In the genomic region with DNA sequence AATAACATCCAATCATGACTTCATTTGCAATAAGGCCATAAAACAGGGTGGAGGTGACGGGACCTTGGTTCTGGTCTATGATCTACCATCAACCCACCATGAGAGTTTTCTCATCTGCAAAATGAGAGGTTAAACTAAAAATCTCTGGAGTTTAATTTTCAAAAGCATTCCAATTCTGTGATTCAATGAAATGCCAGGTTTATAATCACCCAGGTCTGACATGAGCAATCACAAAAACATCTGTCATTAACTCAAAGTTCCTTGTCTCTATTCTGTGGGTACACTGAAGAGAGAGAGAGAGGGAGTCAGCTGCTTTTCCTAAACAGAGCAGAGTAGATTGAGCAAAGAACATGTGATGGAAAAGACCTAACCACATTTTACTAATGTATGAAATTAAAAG, we compare ENCODE assay signal across 15 cellular contexts.
DNase-seq lines count a peak whose midpoint lies in the region; ATAC-seq and TF ChIP-seq lines count a peak whose summit lies in the region.
"Had no signal": no experiment of that assay in that cellular context is flagged by ENCODE, and none has a peak within 500 bp of the region (broad histone marks: within the 10 kb centered on the region; RNA-seq: fewer than 3 reads in every experiment).

No MANE protein-coding gene starts in this region.

- peaks cover 14% of the 10 kb centered on the region for H4K20me1 ChIP-seq in osteoblast (ENCODE audit: insufficient read depth, low read length)

- H3K27me3 ChIP-seq in osteoblast (ENCODE audit: insufficient read depth, low read length), result no peaks in the 10 kb centered on the region
- H3K27me3 ChIP-seq: hepatocyte, neutrophil had no signal

- H3K4me3 ChIP-seq in astrocyte of the spinal cord (ENCODE audit: low read depth, low read length), result no peak overlapping the region
- no peak overlapping the region for H3K4me3 ChIP-seq in osteoblast (ENCODE audit: insufficient read depth, low read length)
- H3K4me3 ChIP-seq: hepatocyte, thoracic aorta had no signal

- H3K4me1 ChIP-seq in osteoblast (ENCODE audit: insufficient read depth, low read length), result peaks cover 12% of the 10 kb centered on the region
- H3K4me1 ChIP-seq: Caco-2 had no signal

- in situ Hi-C loops in astrocyte of the spinal cord (cut with HindIII; ENCODE audit: low sequenced_read_pairs), result no loop called here

- ATAC-seq in HG03175 (IDR thresholded peaks at IDR 0.05; ENCODE audit: unreplicated experiment) (no peak), HG03108 (IDR thresholded peaks at IDR 0.05; ENCODE audit: unreplicated experiment) (no peak)
- ATAC-seq: effector memory CD8-positive, alpha-beta T cell had no signal

- H3K27ac ChIP-seq in osteoblast (ENCODE audit: low read depth, low read length), result no peak overlapping the region
- H3K27ac ChIP-seq: hepatocyte, neutrophil, thoracic aorta had no signal

- DNase-seq in GM04503 (ENCODE audit: low read depth) (peak; percentile 3), M059J (ENCODE audit: low read depth) (peak; percentile 95), astrocyte of the spinal cord (ENCODE audit: low read depth, low spot score) (peak; percentile 25), osteoblast (ENCODE audit: insufficient read length, low spot score, missing footprints) (peak; percentile 69)
- DNase-seq in activated effector memory CD4-positive, alpha-beta T cell treated with Interleukin-2 at 50 U/mL for 16 hours, result no peak
- DNase-seq: anterior cingulate cortex; Caco-2; effector memory CD8-positive, alpha-beta T cell; GOT3; T1000 had no signal

- peak overlapping the region; percentile 3 for H3K4me2 ChIP-seq in osteoblast (ENCODE audit: insufficient read depth, low read length)
- H3K4me2 ChIP-seq: hepatocyte had no signal

- peaks cover 27% of the 10 kb centered on the region for H3K79me2 ChIP-seq in osteoblast (ENCODE audit: insufficient read depth, low read length)

- H2AFZ ChIP-seq in osteoblast (ENCODE audit: low read length), result no peak overlapping the region
- H2AFZ ChIP-seq: hepatocyte had no signal

- TF ChIP-seq CTCF in astrocyte of the spinal cord (IDR thresholded peaks at IDR 0.05; ENCODE audit: low read depth, low read length) (no peak), osteoblast (IDR thresholded peaks at IDR 0.05; ENCODE audit: extremely low read depth, low read depth, low read length) (no peak)

- H3K9me3 ChIP-seq in osteoblast (ENCODE audit: low read depth, low read length), result no peaks in the 10 kb centered on the region
- H3K9me3 ChIP-seq: neutrophil had no signal

- H3K36me3 ChIP-seq in osteoblast (ENCODE audit: insufficient read depth, low read length), result no peaks in the 10 kb centered on the region
